17 cellular contexts compared by ENCODE assay signal in genomic region chr13:113453962-113454361, GRCh38. TPM values are rescaled to one million over a fixed set of nuclear protein-coding genes. Genes with fewer than 3 reads are reported as not detected.
DNase-seq lines count a peak whose midpoint lies in the region; ATAC-seq and TF ChIP-seq lines count a peak whose summit lies in the region.
"Had no signal": no experiment of that assay in that cellular context is flagged by ENCODE, and none has a peak within 500 bp of the region (broad histone marks: within the 10 kb centered on the region; RNA-seq: fewer than 3 reads in every experiment).

No MANE protein-coding gene starts in this region.

- intact Hi-C loops in heart left ventricle (cut with DNase I) = loop anchor here in 3 of 10 donors (2.0 to 5.0 kb wide), 2 partner anchors 38 to 53 kb away; partner anchors contain the start of gene DCUN1D2 (in 2 of the 3)
- intact Hi-C loops in Right ventricle myocardium inferior (cut with DNase I) = loop anchor here (5.0 kb wide), 2 partner anchors 33 to 42 kb away; no protein-coding TSS in a partner anchor

- H3K9me3 Mint-ChIP-seq in glutamatergic neuron (ENCODE audit: unreplicated experiment) = peaks cover 7% of the 10 kb centered on the region
- H3K9me3 Mint-ChIP-seq in activated T-cell treated with anti-CD3 and anti-CD28 coated beads, Interleukin-2, amount 50 U/mL, for 24 hours = no peaks in the 10 kb centered on the region
- H3K9me3 Mint-ChIP-seq: central memory CD8-positive, alpha-beta T cell; T-cell had no signal

- TF ChIP-seq CTCF in heart left ventricle (IDR thresholded peaks at IDR 0.05) (no peak), WERI-Rb-1 (IDR thresholded peaks at IDR 0.05; ENCODE audit: low read depth, low read length) (no peak), glutamatergic neuron (IDR thresholded peaks at IDR 0.05; ENCODE audit: partially characterized antibody, unreplicated experiment) (no peak)

- peak overlapping the region; percentile 98 for H3K27ac Mint-ChIP-seq in glutamatergic neuron (ENCODE audit: unreplicated experiment)
- H3K27ac Mint-ChIP-seq in activated T-cell treated with anti-CD3 and anti-CD28 coated beads, Interleukin-2, amount 50 U/mL, for 24 hours = no peak overlapping the region
- H3K27ac Mint-ChIP-seq: T-cell had no signal

- peaks cover 0 to 46% (median 17%) of the 10 kb centered on the region in 12 donors for H3K4me1 ChIP-seq in heart left ventricle

- peaks cover 12% of the 10 kb centered on the region for H3K27me3 Mint-ChIP-seq in glutamatergic neuron (ENCODE audit: unreplicated experiment)
- no peaks in the 10 kb centered on the region for H3K27me3 Mint-ChIP-seq in activated T-cell treated with anti-CD3 and anti-CD28 coated beads, Interleukin-2, amount 50 U/mL, for 24 hours
- H3K27me3 Mint-ChIP-seq: central memory CD8-positive, alpha-beta T cell; T-cell had no signal

- WGBS in heart left ventricle, 4 donors = 39 to 64% (median 53%) methylated on average over 11 of the region's 11 CpGs

- H3K4me3 Mint-ChIP-seq in glutamatergic neuron (ENCODE audit: unreplicated experiment) = peak overlapping the region; percentile 81
- H3K4me3 Mint-ChIP-seq in activated T-cell treated with anti-CD3 and anti-CD28 coated beads, Interleukin-2, amount 50 U/mL, for 24 hours = no peak overlapping the region
- H3K4me3 Mint-ChIP-seq: central memory CD8-positive, alpha-beta T cell; T-cell had no signal

- H3K36me3 Mint-ChIP-seq in glutamatergic neuron (ENCODE audit: unreplicated experiment) = peaks cover 5% of the 10 kb centered on the region
- H3K36me3 Mint-ChIP-seq in activated T-cell treated with anti-CD3 and anti-CD28 coated beads, Interleukin-2, amount 50 U/mL, for 24 hours (ENCODE audit: low read depth) = peaks cover 59% of the 10 kb centered on the region

- no peaks in the 10 kb centered on the region for H3K9me3 ChIP-seq in heart left ventricle
- H3K9me3 ChIP-seq in WERI-Rb-1 (ENCODE audit: severe bottlenecking) = no peaks in the 10 kb centered on the region

- H3K4me3 ChIP-seq in heart left ventricle (peak overlapping the region in 7 of 12 donors; percentile 60 to 76 (median 69)), WERI-Rb-1 (ENCODE audit: low read depth, low read length) (no peak overlapping the region)
- H3K4me3 ChIP-seq: PC-9 had no signal

- peaks cover 41% of the 10 kb centered on the region for H3K4me1 Mint-ChIP-seq in glutamatergic neuron (ENCODE audit: low read depth, unreplicated experiment)
- H3K4me1 Mint-ChIP-seq in activated T-cell treated with anti-CD3 and anti-CD28 coated beads, Interleukin-2, amount 50 U/mL, for 24 hours (ENCODE audit: low read depth) = no peaks in the 10 kb centered on the region
- H3K4me1 Mint-ChIP-seq: central memory CD8-positive, alpha-beta T cell had no signal

- H3K27me3 ChIP-seq in heart left ventricle = no peaks in the 10 kb centered on the region
- no peaks in the 10 kb centered on the region for H3K27me3 ChIP-seq in WERI-Rb-1 (ENCODE audit: insufficient read depth, low read depth, severe bottlenecking)

- DNase-seq in heart left ventricle (peak in 1 of 5 donors; percentile 28), Right ventricle myocardium inferior (ENCODE audit: missing footprints) (no peak), WERI-Rb-1 (peak; percentile 5), glutamatergic neuron (no peak), stromal cell of bone marrow (ENCODE audit: low read depth) (peak; percentile 61), GF-D8 (lab: John Stamatoyannopoulos, UW) (no peak)
- no peak for DNase-seq in activated T-cell treated with anti-CD3 and anti-CD28 coated beads, Interleukin-2, amount 50 U/mL, for 24 hours
- DNase-seq: activated CD8-positive, alpha-beta memory T cell treated with anti-CD3 and anti-CD28 coated beads, Interleukin-2, amount 50 U/mL, for 4 hours; activated naive CD4-positive, alpha-beta T cell treated with anti-CD3 and anti-CD28 coated beads, Interleukin-2, amount 50 U/mL, for 16 hours; Kasumi-1; NCI-H1436 treated with DMSO at 0.1 percent for 48 hours; PC-9; stimulated activated CD4-positive, alpha-beta T cell treated with anti-CD3 and anti-CD28 coated beads, Interleukin-4, amount 100 ng/mL, for 24 hours; T-cell had no signal

- peak in 2 of 4 donors; percentile 7 to 10 for ATAC-seq in heart left ventricle
- ATAC-seq in Right ventricle myocardium inferior = no peak
- ATAC-seq in HG03565 (IDR thresholded peaks at IDR 0.05; ENCODE audit: unreplicated experiment) = no peak
- ATAC-seq: activated CD4-positive, CD25-positive, alpha-beta regulatory T cell treated with anti-CD3 and anti-CD28 coated beads, Interleukin-2, amount 50 U/mL, for 24 hours; T-cell had no signal

- TF ChIP-seq POLR2A in heart left ventricle (IDR thresholded peaks at IDR 0.05) = no peak

- H3K27ac ChIP-seq in heart left ventricle (peak overlapping the region; percentile 60 to 96 (median 88)), WERI-Rb-1 (peak overlapping the region; percentile 51)
- H3K27ac ChIP-seq: PC-9 had no signal

- H3K36me3 ChIP-seq in heart left ventricle = peaks cover 0 to 45% (median 41%) of the 10 kb centered on the region in 9 donors
- H3K36me3 ChIP-seq in WERI-Rb-1 = peaks cover 45% of the 10 kb centered on the region

RNA-seq across cellular contexts. Expression of gene ADPRHL1, which starts 0.7 kb away (rescaled TPM):
- total RNA-seq in heart left ventricle (100 to 1,000 TPM; 329 to 774 (median 572) TPM), Right ventricle myocardium inferior (468 TPM), glutamatergic neuron (ENCODE audit: unreplicated experiment) (20.7 TPM)
- polyA plus RNA-seq in heart left ventricle = 100 to 1,000 TPM; 160 to 252 TPM

RNA-seq across cellular contexts. Expression of gene DCUN1D2, which starts 36.5 kb away (rescaled TPM):
- total RNA-seq in heart left ventricle (100 to 1,000 TPM in 7 of 9 donors, 10 to 100 TPM in 2; 95.4 to 247 (median 159) TPM), Right ventricle myocardium inferior (194 TPM), glutamatergic neuron (ENCODE audit: unreplicated experiment) (97.7 TPM)
- 10 to 100 TPM; 68.7 to 83.9 TPM for polyA plus RNA-seq in heart left ventricle

Comparison
In these comparisons a context has a peak if more than half of its experiments do, and no peak if none do; other contexts are left out.
1. DNase-seq: peak in WERI-Rb-1 (single experiment) and stromal cell of bone marrow (single experiment); none in Right ventricle myocardium inferior (single experiment), glutamatergic neuron (single experiment), GF-D8 (single experiment) and activated T-cell treated with anti-CD3 and anti-CD28 coated beads, Interleukin-2, amount 50 U/mL, for 24 hours (single experiment).
2. RNA of gene ADPRHL1, which starts 0.7 kb away (total RNA-seq): 329 to 774 TPM in heart left ventricle and 468 TPM in Right ventricle myocardium inferior (single experiment); 20.7 TPM in glutamatergic neuron (single experiment); every median in the first group is over 10 times any median in the second.